Comparison of ENCODE assay signal across 1 cellular context in genomic region chr1:220701974-220702373, GRCh38.
TF ChIP-seq lines count a peak whose summit lies in the region.

No MANE protein-coding gene starts in this region.

TF ChIP-seq in GM12878, 131 proteins besides CTCF, POLR2A, EP300 and RAD21 (continued from another document):
- TF ChIP-seq ZNF687 (IDR thresholded peaks at IDR 0.05) (0 out of 2 replicates have a peak, but pooled peaks have one; percentile 25), EED (IDR thresholded peaks at IDR 0.05; ENCODE audit: low read depth) (peak; percentile 56; the same call in 1 of the 2 replicates), BCLAF1 (IDR thresholded peaks at IDR 0.05) (no peak), HDAC2 (IDR thresholded peaks at IDR 0.05) (no peak), TCF7 (IDR thresholded peaks at IDR 0.05; ENCODE audit: borderline replicate concordance) (peak; percentile 53; the same call in 1 of the 2 replicates), MTA2 (IDR thresholded peaks at IDR 0.05; ENCODE audit: low read depth) (0 out of 2 replicates have a peak, but pooled peaks have one; percentile 17), SREBF1 (IDR thresholded peaks at IDR 0.05; ENCODE audit: low read length) (no peak), FOXM1 (IDR thresholded peaks at IDR 0.05; ENCODE audit: low read depth, low read length) (peak; percentile 45; the same call in 1 of the 2 replicates), ETV6 (conservative IDR thresholded peaks at IDR 0.05 in 1 of 2, IDR thresholded peaks at IDR 0.05 in 1 of 2; ENCODE audit: borderline replicate concordance in 1 of 2, low read depth in 1 of 2) (peak in 1 of 2 experiments; percentile 19; a peak in 1 of 4 replicates), SPI1 (IDR thresholded peaks at IDR 0.05; ENCODE audit: borderline replicate concordance, insufficient read depth, low read depth, low read length) (peak; percentile 31; the same call in 1 of the 2 replicates), FOS (IDR thresholded peaks at IDR 0.05; ENCODE audit: borderline replicate concordance, extremely low read depth, insufficient read length) (no peak), CREM (IDR thresholded peaks at IDR 0.05; ENCODE audit: low read depth) (peak; percentile 53), PKNOX1 (IDR thresholded peaks at IDR 0.05) (peak; percentile 31; the same call in 1 of the 2 replicates), RUNX3 (IDR thresholded peaks at IDR 0.05; ENCODE audit: low read length) (peak; percentile 90), IKZF2 (IDR thresholded peaks at IDR 0.05) (peak in 1 of 2 experiments; percentile 49; a peak in 1 of 4 replicates), BRCA1 (IDR thresholded peaks at IDR 0.05; ENCODE audit: low read depth, low read length) (no peak), PML (IDR thresholded peaks at IDR 0.05; ENCODE audit: low read length) (no peak), IKZF1 (conservative IDR thresholded peaks at IDR 0.05) (0 out of 2 replicates have a peak, but pooled peaks have one; percentile 26), BHLHE40 (IDR thresholded peaks at IDR 0.05; ENCODE audit: borderline replicate concordance in 1 of 2, low read depth in 2 of 2, low read length in 1 of 2) (no peak), NR2F1 (conservative IDR thresholded peaks at IDR 0.05) (peak; percentile 45; the same call in 1 of the 2 replicates), ZNF384 (IDR thresholded peaks at IDR 0.05; ENCODE audit: borderline replicate concordance, low read depth, low read length) (no peak), DPF2 (IDR thresholded peaks at IDR 0.05) (peak; percentile 58), GATAD2B (conservative IDR thresholded peaks at IDR 0.05; ENCODE audit: low read depth) (no peak)
